22 cellular contexts compared by ENCODE assay signal in the genomic region with DNA sequence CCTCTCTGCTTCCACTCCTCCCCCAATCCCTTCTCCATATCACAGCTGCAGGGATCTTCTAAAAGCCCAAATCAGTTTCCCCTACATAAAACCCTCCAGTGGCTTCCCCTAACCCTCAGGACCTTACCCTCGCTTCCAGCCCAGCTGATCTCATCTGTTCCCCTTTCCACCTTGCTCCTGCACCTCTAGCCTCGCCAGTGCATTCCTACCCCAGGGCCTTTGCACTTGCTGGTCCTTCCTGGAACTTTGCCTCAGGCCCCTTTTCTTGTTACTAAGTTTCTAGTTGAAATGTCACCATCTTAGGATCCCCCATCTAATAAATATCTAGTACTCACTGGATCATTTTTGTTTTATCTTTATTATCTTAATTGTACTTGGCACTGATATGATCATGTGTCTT.
DNase-seq lines count a peak whose midpoint lies in the region; ATAC-seq, FAIRE-seq and TF ChIP-seq lines count a peak whose summit lies in the region.
"Had no signal": no experiment of that assay in that cellular context is flagged by ENCODE, and none has a peak within 500 bp of the region (broad histone marks: within the 10 kb centered on the region; RNA-seq: fewer than 3 reads in every experiment).

No MANE protein-coding gene starts in this region.

- TF ChIP-seq CTCF in H9 (conservative IDR thresholded peaks at IDR 0.05) (no peak), WTC11 (IDR thresholded peaks at IDR 0.05) (no peak), H1 (IDR thresholded peaks at IDR 0.05; ENCODE audit: control extremely low read depth in 1 of 3, insufficient read depth in 1 of 3, low read depth in 1 of 3, low read length in 3 of 3) (no peak)

- no peak overlapping the region for H3T11ph ChIP-seq in H9 (ENCODE audit: low read length)

- no peak overlapping the region for H3K56ac ChIP-seq in H9 (ENCODE audit: insufficient read length, low read depth, low read length)
- no peak overlapping the region for H3K56ac ChIP-seq in H1 (replicated peaks; ENCODE audit: insufficient read length, low read depth, low read length)

- H2BK20ac ChIP-seq in H9 (ENCODE audit: low read depth, low read length, poor library complexity, severe bottlenecking): peak overlapping the region; percentile 29
- peak overlapping the region; percentile 61; the same call in 1 of the 2 replicates for H2BK20ac ChIP-seq in H1 (ENCODE audit: low read length)

- no peak for TF ChIP-seq EP300 in H1 (IDR thresholded peaks at IDR 0.05; ENCODE audit: borderline replicate concordance in 1 of 2, low read depth in 2 of 2, low read length in 2 of 2)

- no peaks in the 10 kb centered on the region; a peak in 2 of 8 replicates for H3K36me3 ChIP-seq in H1 (ENCODE audit: control insufficient read depth in 2 of 4, insufficient read depth in 4 of 4, low read length in 3 of 4)
- H3K36me3 ChIP-seq: BLaER1 treated with 17β-estradiol and CSF1 and Interleukin-3, amounts not matched to agents 10 nM and 100 nM had no signal

- H4K8ac ChIP-seq in H9 (replicated peaks; ENCODE audit: insufficient read length, low read depth, low read length) (no peak overlapping the region), H1 (ENCODE audit: extremely low read depth, insufficient read depth, low read length) (no peak overlapping the region)

- H2BK5ac ChIP-seq in H9 (ENCODE audit: insufficient read length, low read length): no peak overlapping the region
- H2BK5ac ChIP-seq in H1 (ENCODE audit: low read depth, low read length): no peak overlapping the region

- H4K5ac ChIP-seq in H9 (ENCODE audit: insufficient read length, low read depth, low read length) (no peak overlapping the region), H1 (ENCODE audit: insufficient read length, low read depth, low read length) (no peak overlapping the region)

- POLR2A ChIA-PET in WTC11 (lab: Charles Lee) (no interaction called here), H1 (lab: Charles Lee; ENCODE audit: partially characterized antibody) (no interaction called here)

- no peak for TF ChIP-seq POLR2A in H1 (IDR thresholded peaks at IDR 0.05; ENCODE audit: control extremely low read depth in 1 of 2, low read depth in 2 of 2, low read length in 2 of 2)

- no peaks in the 10 kb centered on the region; the same call in 1 of the 2 replicates for H3K27me3 ChIP-seq in H9 (ENCODE audit: insufficient read depth, low read length)
- peaks cover 0 to 4% (median 0%) of the 10 kb centered on the region in 4 experiments; a peak in 3 of 7 replicates for H3K27me3 ChIP-seq in H1 (replicated peaks in 1 of 4; ENCODE audit: control insufficient read depth in 3 of 4, extremely low read depth in 1 of 4, insufficient read depth in 3 of 4, low read length in 3 of 4)
- H3K27me3 ChIP-seq: BLaER1 treated with 17β-estradiol and CSF1 and Interleukin-3, amounts not matched to agents 10 nM and 100 nM had no signal

- FAIRE-seq in H1 (lab: Jason Lieb, UNC): no peak
- FAIRE-seq: A549, D721Med, G401.6, GM12891, GM19239 had no signal

- H4K20me1 ChIP-seq in H9 (ENCODE audit: control insufficient read depth, insufficient read depth, insufficient read length): no peaks in the 10 kb centered on the region
- H4K20me1 ChIP-seq in H1 (replicated peaks in 1 of 2; ENCODE audit: control insufficient read depth in 1 of 2, insufficient read depth in 2 of 2, low read length in 2 of 2): no peaks in the 10 kb centered on the region

- 0 out of 7 replicates have a peak overlapping the region, but pooled peaks of 1 of the 3 experiments have one; percentile 43 for H3K27ac Mint-ChIP-seq in H9
- no peak overlapping the region for H3K27ac Mint-ChIP-seq in WTC11
- H3K27ac Mint-ChIP-seq: B cell; CD4-positive, alpha-beta T cell; CD8-positive, alpha-beta T cell had no signal

- H3K36me3 Mint-ChIP-seq in H9 (ENCODE audit: insufficient read depth in 1 of 3, low read depth in 3 of 3) (no peaks in the 10 kb centered on the region; a peak in 1 of 7 replicates), WTC11 (no peaks in the 10 kb centered on the region)
- H3K36me3 Mint-ChIP-seq: CD8-positive, alpha-beta T cell had no signal

- no CpG with 5 or more reads among the region's 2 CpGs for WGBS in H9 (ENCODE audit: extremely low coverage, insufficient read length, low lambda C conversion rate)
- WGBS in H1 (ENCODE audit: extremely low coverage in 1 of 2, insufficient coverage in 1 of 2, insufficient read length in 1 of 2, insufficient replicate concordance in 2 of 2, low coverage in 1 of 2, low lambda C conversion rate in 2 of 2, missing lambda C conversion rate in 1 of 2), 2 experiments: 47% methylated on average over 2 of the region's 2 CpGs; no CpG with 5 or more reads in 1 of the 2 experiments

- H3K79me1 ChIP-seq in H9 (ENCODE audit: insufficient read depth, low read depth, low read length, poor library complexity, severe bottlenecking): no peaks in the 10 kb centered on the region
- H3K79me1 ChIP-seq in H1 (ENCODE audit: low read depth, low read length): no peaks in the 10 kb centered on the region

- H2AFZ ChIP-seq in H9 (ENCODE audit: low read length): no peak overlapping the region
- no peak overlapping the region for H2AFZ ChIP-seq in H1 (ENCODE audit: low read length)

- no peak overlapping the region for H3K4ac ChIP-seq in H9 (ENCODE audit: low read depth, low read length)
- no peak overlapping the region for H3K4ac ChIP-seq in H1 (replicated peaks; ENCODE audit: insufficient read length, low read depth, low read length)

- no peak overlapping the region for H3K4me2 ChIP-seq in H9 (ENCODE audit: insufficient read depth, insufficient read length, low read length)
- no peak overlapping the region for H3K4me2 ChIP-seq in H1 (ENCODE audit: insufficient read depth in 1 of 2, low read depth in 2 of 2, low read length in 2 of 2)
- H3K4me2 ChIP-seq: A549; BLaER1 treated with 17β-estradiol and CSF1 and Interleukin-3, amounts not matched to agents 10 nM and 100 nM had no signal

- H2AK5ac ChIP-seq in H9 (ENCODE audit: insufficient read length, low read length): no peak overlapping the region
- no peak overlapping the region for H2AK5ac ChIP-seq in H1 (ENCODE audit: low read depth, low read length)

- H3K23me2 ChIP-seq in H9 (ENCODE audit: insufficient read length, low read depth, low read length, poor library complexity, severe bottlenecking): no peaks in the 10 kb centered on the region
- no peaks in the 10 kb centered on the region for H3K23me2 ChIP-seq in H1 (ENCODE audit: low read depth, low read length)

- no peak overlapping the region for H3K23ac ChIP-seq in H9 (ENCODE audit: insufficient read length, low read depth, low read length)
- no peak overlapping the region for H3K23ac ChIP-seq in H1 (ENCODE audit: insufficient read length)

- H3K79me2 ChIP-seq in H9 (ENCODE audit: insufficient read depth, low read length) (no peaks in the 10 kb centered on the region), H1 (ENCODE audit: control insufficient read depth in 1 of 2, insufficient read depth in 2 of 2, low read length in 2 of 2) (no peaks in the 10 kb centered on the region)

- no peaks in the 10 kb centered on the region; the same call in 1 of the 2 replicates for H3K4me1 ChIP-seq in H9 (ENCODE audit: insufficient read depth, low read length)
- H3K4me1 ChIP-seq in H1 (replicated peaks in 1 of 4; ENCODE audit: control insufficient read depth in 3 of 4, insufficient read depth in 4 of 4, low read length in 3 of 4): peaks cover 0 to 9% (median 0%) of the 10 kb centered on the region in 4 experiments; a peak in 4 of 7 replicates
- H3K4me1 ChIP-seq: A549; BLaER1 treated with 17β-estradiol and CSF1 and Interleukin-3, amounts not matched to agents 10 nM and 100 nM; Caco-2 had no signal

- H3K9me3 ChIP-seq in H9 (ENCODE audit: control insufficient read depth, low read depth, low read length) (no peaks in the 10 kb centered on the region), H1 (ENCODE audit: insufficient read depth in 2 of 2, low read depth in 1 of 2, low read length in 1 of 2) (no peaks in the 10 kb centered on the region)
- H3K9me3 ChIP-seq: A549; BLaER1 treated with 17β-estradiol and CSF1 and Interleukin-3, amounts not matched to agents 10 nM and 100 nM; Caco-2 had no signal

- H2BK120ac ChIP-seq in H9 (ENCODE audit: low read depth, low read length, poor library complexity, severe bottlenecking) (no peak overlapping the region), H1 (replicated peaks; ENCODE audit: low read depth, low read length) (no peak overlapping the region)

- peaks cover 39% of the 10 kb centered on the region for H3K27me3 Mint-ChIP-seq in H9 (ENCODE audit: low read depth)
- peaks cover 17% of the 10 kb centered on the region for H3K27me3 Mint-ChIP-seq in WTC11 (ENCODE audit: low read depth)

- no peak overlapping the region for H2BK12ac ChIP-seq in H9 (ENCODE audit: insufficient read length, low read depth, low read length)
- H2BK12ac ChIP-seq in H1 (ENCODE audit: low read depth, low read length): no peak overlapping the region

- H3K9ac ChIP-seq in H9 (ENCODE audit: extremely low read depth, insufficient read length, low read length) (no peak overlapping the region), H1 (replicated peaks in 1 of 4; ENCODE audit: extremely low read depth in 1 of 4, low read depth in 3 of 4, low read length in 3 of 4) (no peak overlapping the region)
- H3K9ac ChIP-seq: BLaER1 treated with 17β-estradiol and CSF1 and Interleukin-3, amounts not matched to agents 10 nM and 100 nM had no signal

- H3K4me1 Mint-ChIP-seq in H9 (peaks cover 26 to 51% of the 10 kb centered on the region in 2 experiments), WTC11 (peaks cover 31% of the 10 kb centered on the region)
- H3K4me1 Mint-ChIP-seq: B cell had no signal

- H3K18ac ChIP-seq in H9 (ENCODE audit: insufficient read length, low read depth, low read length): no peak overlapping the region
- no peak overlapping the region; the same call in 1 of the 2 replicates for H3K18ac ChIP-seq in H1 (ENCODE audit: extremely low read depth, low read length)

- no peak overlapping the region for H3K27ac ChIP-seq in H9 (ENCODE audit: insufficient read length, low read depth, low read length)
- no peak overlapping the region for H3K27ac ChIP-seq in H1 (ENCODE audit: low read depth, low read length)
- H3K27ac ChIP-seq: 22Rv1; A549; BLaER1 treated with 17β-estradiol and CSF1 and Interleukin-3, amounts not matched to agents 10 nM and 100 nM; C4-2B had no signal

- CTCF ChIA-PET in WTC11 (lab: Charles Lee) (interaction anchor here (0.8 to 1.0 kb wide), 2 partner anchors 182 to 218 kb away, joined by 4 read pairs; no protein-coding TSS in a partner anchor), H1 (lab: Charles Lee; ENCODE audit: partially characterized antibody) (interaction anchor here (0.5 to 2.2 kb wide), 3 partner anchors 88 to 181 kb away, joined by 3 to 9 read pairs (median 4); no protein-coding TSS in a partner anchor)

- no peak overlapping the region for H3K4me3 ChIP-seq in H1 (ENCODE audit: extremely low read depth in 1 of 4, insufficient read depth in 2 of 4, low read depth in 3 of 4, low read length in 4 of 4)
- H3K4me3 ChIP-seq: A549; BLaER1 treated with 17β-estradiol and CSF1 and Interleukin-3, amounts not matched to agents 10 nM and 100 nM had no signal

- no peak for TF ChIP-seq RAD21 in H1 (IDR thresholded peaks at IDR 0.05 in 1 of 2, conservative IDR thresholded peaks at IDR 0.05 in 1 of 2; ENCODE audit: low read depth in 2 of 2, low read length in 2 of 2)

- H3K4me3 Mint-ChIP-seq in H9: no peak overlapping the region
- no peak overlapping the region for H3K4me3 Mint-ChIP-seq in WTC11
- H3K4me3 Mint-ChIP-seq: B cell; CD4-positive, alpha-beta T cell; CD8-positive, alpha-beta T cell had no signal

- no peak overlapping the region for H3K14ac ChIP-seq in H9 (ENCODE audit: insufficient read depth, low read length)
- H3K14ac ChIP-seq in H1 (ENCODE audit: insufficient read length): no peak overlapping the region

- H4K91ac ChIP-seq in H9 (ENCODE audit: insufficient read length, low read depth, low read length) (no peak overlapping the region), H1 (replicated peaks; ENCODE audit: insufficient read length, low read length) (no peak overlapping the region)

- ATAC-seq in WTC11: no peak
- no peak for ATAC-seq in HG03045 (IDR thresholded peaks at IDR 0.05; ENCODE audit: unreplicated experiment)
- ATAC-seq: A549; CD8-positive, alpha-beta T cell had no signal

- no peaks in the 10 kb centered on the region for H3K9me3 Mint-ChIP-seq in H9
- H3K9me3 Mint-ChIP-seq in WTC11: no peaks in the 10 kb centered on the region
- H3K9me3 Mint-ChIP-seq: CD4-positive, alpha-beta T cell; CD8-positive, alpha-beta T cell had no signal

- H2BK15ac ChIP-seq in H9 (ENCODE audit: low read depth, low read length) (no peak overlapping the region), H1 (ENCODE audit: low read length) (no peak overlapping the region)

- no peak for DNase-seq in H9
- DNase-seq in WTC11 (ENCODE audit: low spot score): no peak
- DNase-seq in H1 (ENCODE audit: low read depth in 1 of 2, low spot score in 2 of 2): no peak
- no peak for DNase-seq in NCI-H1436 (lab: John Stamatoyannopoulos, UW)
- DNase-seq in T-helper 1 cell: no peak
- DNase-seq: AML-193; Caco-2; Calu3; CD4-positive, alpha-beta T cell; CD8-positive, alpha-beta T cell; DMS79 treated with DMSO at 0.1 percent for 48 hours; GF-D8 had no signal
